8 cellular contexts compared by ENCODE assay signal in genomic region chr11:34154059-34154875, GRCh38. TPM values are rescaled to one million over a fixed set of nuclear protein-coding genes. Genes with fewer than 3 reads are reported as not detected.
DNase-seq lines count a peak whose midpoint lies in the region; ATAC-seq lines count a peak whose summit lies in the region.

No MANE protein-coding gene starts in this region.

- H3K36me3 ChIP-seq in naive thymus-derived CD4-positive, alpha-beta T cell (ENCODE audit: control insufficient read depth in 2 of 3, insufficient read depth in 3 of 3, low read length in 3 of 3): peaks cover 0 to 30% (median 0%) of the 10 kb centered on the region in 3 experiments

- peak overlapping the region in 2 of 9 donors; percentile 45 to 48 for H3K27ac Mint-ChIP-seq in naive thymus-derived CD4-positive, alpha-beta T cell

- no peak overlapping the region for H3K4me3 ChIP-seq in naive thymus-derived CD4-positive, alpha-beta T cell (ENCODE audit: low read length)

- H3K27me3 ChIP-seq in naive thymus-derived CD4-positive, alpha-beta T cell (ENCODE audit: control insufficient read depth in 2 of 2, insufficient read depth in 2 of 2, low read length in 2 of 2): no peaks in the 10 kb centered on the region

- no peaks in the 10 kb centered on the region for H3K9me3 ChIP-seq in naive thymus-derived CD4-positive, alpha-beta T cell (ENCODE audit: control insufficient read depth in 2 of 3, low read length in 3 of 3)

- POLR2A ChIA-PET in naive thymus-derived CD4-positive, alpha-beta T cell (lab: Charles Lee): interaction anchor here (0.9 kb wide), 1 partner anchor 12 kb away, joined by 3 read pairs; no protein-coding TSS in a partner anchor

- no peak overlapping the region for H3K27ac ChIP-seq in naive thymus-derived CD4-positive, alpha-beta T cell (ENCODE audit: low read depth, low read length)

- H3K4me1 ChIP-seq in naive thymus-derived CD4-positive, alpha-beta T cell (ENCODE audit: control insufficient read depth in 2 of 2, insufficient read depth in 2 of 2, low read length in 2 of 2): no peaks in the 10 kb centered on the region

- CTCF ChIA-PET in naive thymus-derived CD4-positive, alpha-beta T cell (lab: Charles Lee): interaction anchor here (0.7 kb wide), 1 partner anchor 19 kb away, joined by 3 read pairs; no protein-coding TSS in a partner anchor

- H3K4me3 Mint-ChIP-seq in naive thymus-derived CD4-positive, alpha-beta T cell: no peak overlapping the region

- DNase-seq in MV-4-11 (lab: John Stamatoyannopoulos, UW): peak; percentile 86
- DNase-seq in naive thymus-derived CD4-positive, alpha-beta T cell: no peak
- no peak for DNase-seq in KG1 (lab: John Stamatoyannopoulos, UW)
- DNase-seq in T-helper 2 cell: no peak
- no peak for DNase-seq in hepatic stellate cell (ENCODE audit: low spot score)
- no peak for DNase-seq in NCI-H2029 (lab: John Stamatoyannopoulos, UW)

- H3K36me3 Mint-ChIP-seq in naive thymus-derived CD4-positive, alpha-beta T cell: peaks cover 0 to 4% (median 0%) of the 10 kb centered on the region in 5 donors

- peaks cover 4 to 11% (median 6%) of the 10 kb centered on the region in 7 donors for H3K4me1 Mint-ChIP-seq in naive thymus-derived CD4-positive, alpha-beta T cell

- ATAC-seq in GM18511 (IDR thresholded peaks at IDR 0.05; ENCODE audit: unreplicated experiment) (peak; percentile 85), GM21825 (IDR thresholded peaks at IDR 0.05; ENCODE audit: unreplicated experiment) (peak; percentile 75)
- ATAC-seq in naive thymus-derived CD4-positive, alpha-beta T cell: peak; percentile 60

- intact Hi-C loops in naive thymus-derived CD4-positive, alpha-beta T cell (cut with micrococcal nuclease): no loop called here

- no peaks in the 10 kb centered on the region for H3K9me3 Mint-ChIP-seq in naive thymus-derived CD4-positive, alpha-beta T cell

- no peaks in the 10 kb centered on the region for H3K27me3 Mint-ChIP-seq in naive thymus-derived CD4-positive, alpha-beta T cell

RNA-seq across cellular contexts. Expression of gene NAT10, which starts 48.8 kb away (rescaled TPM):
- 100 to 1,000 TPM in 1 of 5 experiments, 10 to 100 TPM in 4; 55.7 to 104 (median 84.3) TPM for total RNA-seq in naive thymus-derived CD4-positive, alpha-beta T cell
- polyA plus RNA-seq in naive thymus-derived CD4-positive, alpha-beta T cell: 10 to 100 TPM; 33.8 to 65.1 TPM
